Comparison of ENCODE assay signal across 1 cellular context in the genomic region with DNA sequence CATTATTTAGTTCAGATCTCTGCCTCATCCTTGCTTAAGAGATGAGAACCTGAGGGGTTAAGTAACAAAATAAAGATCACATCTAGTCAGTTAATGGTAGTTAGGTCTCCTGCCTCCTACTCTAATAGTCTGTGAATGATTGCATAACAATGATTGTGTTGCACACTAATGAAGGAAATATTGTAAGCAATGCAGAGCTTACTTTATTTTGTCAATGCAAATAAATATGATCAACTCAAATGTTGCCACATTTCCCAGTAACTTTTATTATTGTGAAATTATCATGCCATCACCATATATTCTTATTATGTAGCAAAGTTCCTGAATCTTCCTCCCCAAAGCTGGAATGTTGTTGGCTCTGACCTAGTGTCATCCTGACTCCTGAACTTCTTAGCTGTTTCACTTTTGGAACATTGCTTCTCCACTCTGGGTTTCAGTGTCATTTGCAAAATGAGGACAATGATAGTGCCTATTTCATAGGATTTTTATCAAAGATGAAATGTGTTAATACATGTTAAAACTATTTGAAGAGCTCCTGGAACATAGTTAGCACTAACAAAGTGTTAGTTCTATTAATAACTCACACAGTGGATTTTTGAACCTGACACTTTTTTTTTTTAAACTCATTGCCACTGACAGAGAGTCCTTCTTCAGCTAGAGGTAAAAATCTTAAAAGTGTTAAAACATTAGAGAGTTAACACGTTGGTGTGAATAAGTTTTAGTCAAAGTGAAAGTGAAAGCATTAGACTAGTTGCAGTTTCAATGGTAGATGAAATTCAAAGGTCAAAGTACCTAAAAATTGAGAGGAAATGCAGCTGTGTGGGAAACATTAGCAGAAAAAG.
TF ChIP-seq lines count a peak whose summit lies in the region.

No MANE protein-coding gene starts in this region.

TF ChIP-seq in GM12878, 131 proteins besides CTCF, POLR2A, EP300 and RAD21 (continued from another document and continues in another):
- no peak for TF ChIP-seq FOXM1 (IDR thresholded peaks at IDR 0.05; ENCODE audit: low read depth, low read length)
- peak; percentile 13; the same call in 1 of the 2 replicates for TF ChIP-seq CHD2 (IDR thresholded peaks at IDR 0.05; ENCODE audit: borderline replicate concordance, low read depth, low read length)
- no peak for TF ChIP-seq MYB (IDR thresholded peaks at IDR 0.05; ENCODE audit: borderline replicate concordance, low read depth, low read length)
- TF ChIP-seq ZSCAN29 (IDR thresholded peaks at IDR 0.05): no peak
- no peak for TF ChIP-seq HDGF (IDR thresholded peaks at IDR 0.05)
- no peak for TF ChIP-seq BCL3 (IDR thresholded peaks at IDR 0.05; ENCODE audit: borderline replicate concordance, insufficient read depth, low read depth, low read length, poor library complexity, severe bottlenecking)
- no peak for TF ChIP-seq MYC (IDR thresholded peaks at IDR 0.05; ENCODE audit: insufficient read depth, insufficient read length, insufficient replicate concordance, low read length, severe bottlenecking)
- no peak for TF ChIP-seq RFX5 (IDR thresholded peaks at IDR 0.05; ENCODE audit: low read depth, low read length)
- TF ChIP-seq SP1 (IDR thresholded peaks at IDR 0.05; ENCODE audit: low read depth, low read length): no peak
- no peak for TF ChIP-seq ZBTB4 (CRISPR knock-in tag; IDR thresholded peaks at IDR 0.05)
- no peak for TF ChIP-seq RAD51 (IDR thresholded peaks at IDR 0.05)
- peak; percentile 58; the same call in 1 of the 2 replicates for TF ChIP-seq NFIC (IDR thresholded peaks at IDR 0.05; ENCODE audit: low read depth, low read length)
- TF ChIP-seq KDM1A (IDR thresholded peaks at IDR 0.05; ENCODE audit: borderline replicate concordance): no peak
- no peak for TF ChIP-seq CUX1 (IDR thresholded peaks at IDR 0.05; ENCODE audit: insufficient replicate concordance, low read depth, low read length)
- TF ChIP-seq NFYA (IDR thresholded peaks at IDR 0.05; ENCODE audit: borderline replicate concordance, low read depth, low read length): no peak
- no peak for TF ChIP-seq SRF (IDR thresholded peaks at IDR 0.05; ENCODE audit: low read depth in 2 of 2, low read length in 2 of 2)
- no peak for TF ChIP-seq STAT1 (conservative IDR thresholded peaks at IDR 0.05)
- no peak for TF ChIP-seq SUPT20H (IDR thresholded peaks at IDR 0.05; ENCODE audit: borderline replicate concordance, control insufficient read depth, low read depth, low read length)
- TF ChIP-seq YY1 (IDR thresholded peaks at IDR 0.05; ENCODE audit: low read depth, low read length): 0 out of 2 replicates have a peak, but pooled peaks have one; percentile 24
- peak; percentile 96 for TF ChIP-seq NR2F1 (conservative IDR thresholded peaks at IDR 0.05)
- 0 out of 2 replicates have a peak, but pooled peaks have one; percentile 17 for TF ChIP-seq GABPA (IDR thresholded peaks at IDR 0.05; ENCODE audit: low read depth)
- no peak for TF ChIP-seq BCLAF1 (IDR thresholded peaks at IDR 0.05)
- TF ChIP-seq MTA2 (IDR thresholded peaks at IDR 0.05; ENCODE audit: low read depth): peak; percentile 93
- TF ChIP-seq CEBPB (IDR thresholded peaks at IDR 0.05; ENCODE audit: borderline replicate concordance in 1 of 2, low read depth in 2 of 2, low read length in 2 of 2): no peak
- no peak for TF ChIP-seq FOS (IDR thresholded peaks at IDR 0.05; ENCODE audit: borderline replicate concordance, extremely low read depth, insufficient read length)
- peak; percentile 78; the same call in 1 of the 2 replicates for TF ChIP-seq BACH1 (IDR thresholded peaks at IDR 0.05; ENCODE audit: borderline replicate concordance)
- no peak for TF ChIP-seq ASH2L (IDR thresholded peaks at IDR 0.05; ENCODE audit: borderline replicate concordance, low read depth)
- TF ChIP-seq PAX5 (IDR thresholded peaks at IDR 0.05; ENCODE audit: borderline replicate concordance, low read depth, low read length): no peak
- TF ChIP-seq CBX5 (IDR thresholded peaks at IDR 0.05; ENCODE audit: low read depth): no peak
- TF ChIP-seq MEF2A (IDR thresholded peaks at IDR 0.05; ENCODE audit: insufficient read depth, low read depth, low read length): 0 out of 2 replicates have a peak, but pooled peaks have one; percentile 19
- TF ChIP-seq RCOR1 (conservative IDR thresholded peaks at IDR 0.05; ENCODE audit: low read depth, low read length): no peak
- TF ChIP-seq, protein P1, sequence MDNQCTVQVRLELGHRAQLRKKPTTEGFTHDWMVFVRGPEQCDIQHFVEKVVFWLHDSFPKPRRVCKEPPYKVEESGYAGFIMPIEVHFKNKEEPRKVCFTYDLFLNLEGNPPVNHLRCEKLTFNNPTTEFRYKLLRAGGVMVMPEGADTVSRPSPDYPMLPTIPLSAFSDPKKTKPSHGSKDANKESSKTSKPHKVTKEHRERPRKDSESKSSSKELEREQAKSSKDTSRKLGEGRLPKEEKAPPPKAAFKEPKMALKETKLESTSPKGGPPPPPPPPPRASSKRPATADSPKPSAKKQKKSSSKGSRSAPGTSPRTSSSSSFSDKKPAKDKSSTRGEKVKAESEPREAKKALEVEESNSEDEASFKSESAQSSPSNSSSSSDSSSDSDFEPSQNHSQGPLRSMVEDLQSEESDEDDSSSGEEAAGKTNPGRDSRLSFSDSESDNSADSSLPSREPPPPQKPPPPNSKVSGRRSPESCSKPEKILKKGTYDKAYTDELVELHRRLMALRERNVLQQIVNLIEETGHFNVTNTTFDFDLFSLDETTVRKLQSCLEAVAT (IDR thresholded peaks at IDR 0.05): 0 out of 2 replicates have a peak, but pooled peaks have one; percentile 56
- no peak for TF ChIP-seq RB1 (IDR thresholded peaks at IDR 0.05; ENCODE audit: borderline replicate concordance)
- TF ChIP-seq MEF2B (IDR thresholded peaks at IDR 0.05; ENCODE audit: partially characterized antibody, poor library complexity, severe bottlenecking): peak; percentile 76
- TF ChIP-seq SKIL (IDR thresholded peaks at IDR 0.05; ENCODE audit: low read depth, poor library complexity, severe bottlenecking): peak; percentile 52
- TF ChIP-seq IKZF2 (IDR thresholded peaks at IDR 0.05): peak; percentile 75 to 77; a peak in 3 of 4 replicates
- TF ChIP-seq CREM (IDR thresholded peaks at IDR 0.05; ENCODE audit: low read depth): no peak
- no peak for TF ChIP-seq TAF1 (IDR thresholded peaks at IDR 0.05; ENCODE audit: borderline replicate concordance, low read depth, low read length)
- TF ChIP-seq TCF12 (IDR thresholded peaks at IDR 0.05; ENCODE audit: low read depth, low read length): no peak
